In the genomic region with DNA sequence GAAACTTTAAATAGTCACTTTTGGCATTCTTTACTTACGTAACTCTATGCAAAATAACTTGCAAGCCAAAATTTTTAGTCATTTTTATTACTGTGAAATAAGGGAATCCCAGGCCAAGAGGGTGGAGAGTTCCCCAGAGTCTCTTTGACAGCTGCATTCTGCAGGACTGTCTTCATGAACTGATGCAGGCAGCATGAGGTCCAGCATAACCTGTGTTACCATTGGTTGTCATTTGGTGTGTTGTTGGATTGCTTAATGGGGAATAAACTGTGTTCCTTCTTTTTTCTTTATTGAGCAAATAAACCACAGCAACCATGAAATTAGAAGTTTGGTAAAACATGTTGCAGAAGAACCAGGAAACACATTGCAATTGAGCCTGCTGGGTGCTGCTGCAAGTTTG, we compare ENCODE assay signal across 19 cellular contexts. TPM values are rescaled to one million over a fixed set of nuclear protein-coding genes. Genes with fewer than 3 reads are reported as not detected.
DNase-seq lines count a peak whose midpoint lies in the region; ATAC-seq and TF ChIP-seq lines count a peak whose summit lies in the region.
"Had no signal": no experiment of that assay in that cellular context is flagged by ENCODE, and none has a peak within 500 bp of the region (broad histone marks: within the 10 kb centered on the region; RNA-seq: fewer than 3 reads in every experiment).

No MANE protein-coding gene starts in this region.

- H3K27ac Mint-ChIP-seq in activated CD4-positive, alpha-beta T cell treated with anti-CD3 and anti-CD28 coated beads, Interleukin-2, amount 10 ng/mL, durations not matched to agents 24 days and 14 days, result no peak overlapping the region
- H3K27ac Mint-ChIP-seq: effector memory CD8-positive, alpha-beta T cell; T-cell had no signal

- no peak for ATAC-seq in HG03565 (IDR thresholded peaks at IDR 0.05; ENCODE audit: unreplicated experiment)
- ATAC-seq: activated CD4-positive, CD25-positive, alpha-beta regulatory T cell treated with anti-CD3 and anti-CD28 coated beads, Interleukin-2, amount 50 U/mL, for 24 hours; effector memory CD8-positive, alpha-beta T cell; T-cell had no signal

- intact Hi-C loops in activated CD4-positive, alpha-beta T cell treated with anti-CD3 and anti-CD28 coated beads, Interleukin-2, amount 10 ng/mL, durations not matched to agents 24 days and 14 days (cut with micrococcal nuclease), result no loop called here

- no peaks in the 10 kb centered on the region for H3K9me3 Mint-ChIP-seq in activated CD4-positive, alpha-beta T cell treated with anti-CD3 and anti-CD28 coated beads, Interleukin-2, amount 10 ng/mL, durations not matched to agents 24 days and 14 days
- H3K9me3 Mint-ChIP-seq: effector memory CD8-positive, alpha-beta T cell; T-cell had no signal

- no peaks in the 10 kb centered on the region for H3K27me3 ChIP-seq in neutrophil
- H3K27me3 ChIP-seq: cardiac muscle cell, testis had no signal

- TF ChIP-seq CTCF in neutrophil (IDR thresholded peaks at IDR 0.05), result no peak

- no peak overlapping the region for H3K4me3 ChIP-seq in neutrophil (ENCODE audit: low read depth in 1 of 2, low read length in 1 of 2)
- H3K4me3 ChIP-seq: cardiac muscle cell, PC-9, testis had no signal

- peaks cover 19% of the 10 kb centered on the region for H3K27me3 Mint-ChIP-seq in activated CD4-positive, alpha-beta T cell treated with anti-CD3 and anti-CD28 coated beads, Interleukin-2, amount 10 ng/mL, durations not matched to agents 24 days and 14 days

- H3K4me1 ChIP-seq in neutrophil (ENCODE audit: control insufficient read depth in 1 of 2, insufficient read depth in 1 of 2, low read depth in 1 of 2, low read length in 1 of 2), result peaks cover 60 to 69% of the 10 kb centered on the region in 2 experiments
- H3K4me1 ChIP-seq: testis had no signal

- DNase-seq in EL (peak; percentile 37), NOMO-1 treated with DMSO at 0.1 percent for 48 hours (lab: John Stamatoyannopoulos, UW; ENCODE audit: unreplicated experiment) (peak; percentile 86), fibroblast of gingiva (ENCODE audit: low read depth) (peak; percentile 75), medulla oblongata (ENCODE audit: extremely low spot score) (no peak)
- DNase-seq in activated CD4-positive, alpha-beta T cell treated with anti-CD3 and anti-CD28 coated beads, Interleukin-2, amount 10 ng/mL, durations not matched to agents 24 days and 14 days, result no peak
- no peak for DNase-seq in activated CD4-positive, CD25-positive, alpha-beta regulatory T cell (lab: John Stamatoyannopoulos, UW)
- DNase-seq: activated naive CD4-positive, alpha-beta T cell treated with anti-CD3 and anti-CD28 coated beads, Interleukin-2, amount 50 U/mL, for 16 hours; C1 segment of cervical spinal cord; effector memory CD8-positive, alpha-beta T cell; MM.1S; PC-9; T-cell; testis had no signal

- no peaks in the 10 kb centered on the region for H3K36me3 Mint-ChIP-seq in activated CD4-positive, alpha-beta T cell treated with anti-CD3 and anti-CD28 coated beads, Interleukin-2, amount 10 ng/mL, durations not matched to agents 24 days and 14 days (ENCODE audit: low read depth)
- H3K36me3 Mint-ChIP-seq: T-cell had no signal

- peak overlapping the region; percentile 64 for H3K27ac ChIP-seq in neutrophil
- H3K27ac ChIP-seq: cardiac muscle cell, PC-9, testis had no signal

- no peaks in the 10 kb centered on the region for H3K4me1 Mint-ChIP-seq in activated CD4-positive, alpha-beta T cell treated with anti-CD3 and anti-CD28 coated beads, Interleukin-2, amount 10 ng/mL, durations not matched to agents 24 days and 14 days
- H3K4me1 Mint-ChIP-seq: T-cell had no signal

- no peaks in the 10 kb centered on the region for H3K36me3 ChIP-seq in neutrophil
- H3K36me3 ChIP-seq: cardiac muscle cell had no signal

- no peaks in the 10 kb centered on the region for H3K9me3 ChIP-seq in neutrophil
- H3K9me3 ChIP-seq: testis had no signal

- no peak overlapping the region for H3K4me3 Mint-ChIP-seq in activated CD4-positive, alpha-beta T cell treated with anti-CD3 and anti-CD28 coated beads, Interleukin-2, amount 10 ng/mL, durations not matched to agents 24 days and 14 days
- H3K4me3 Mint-ChIP-seq: effector memory CD8-positive, alpha-beta T cell; T-cell had no signal

RNA-seq across cellular contexts. Expression of a gene that starts 24.6 kb away (rescaled TPM):
- total RNA-seq in activated CD4-positive, alpha-beta T cell treated with anti-CD3 and anti-CD28 coated beads, Interleukin-2, amount 10 ng/mL, durations not matched to agents 24 days and 14 days, result not detected in 2 replicates
- total RNA-seq: cardiac muscle cell, Daoy, PC-9, pulmonary artery endothelial cell, T-cell, testis had no signal

RNA-seq across cellular contexts. Expression of a gene that starts 43.8 kb away (rescaled TPM):
- not detected in 2 replicates for total RNA-seq in activated CD4-positive, alpha-beta T cell treated with anti-CD3 and anti-CD28 coated beads, Interleukin-2, amount 10 ng/mL, durations not matched to agents 24 days and 14 days
- total RNA-seq: cardiac muscle cell, Daoy, PC-9, pulmonary artery endothelial cell, T-cell had no signal

RNA-seq across cellular contexts. Expression of a gene that starts 55.8 kb away (rescaled TPM):
- total RNA-seq in activated CD4-positive, alpha-beta T cell treated with anti-CD3 and anti-CD28 coated beads, Interleukin-2, amount 10 ng/mL, durations not matched to agents 24 days and 14 days, result not detected in 2 replicates
- total RNA-seq: cardiac muscle cell, Daoy, PC-9, pulmonary artery endothelial cell, T-cell had no signal

Comparison
In these comparisons a context has a peak if more than half of its experiments do, and no peak if none do; other contexts are left out.
1. DNase-seq: peak in EL (single experiment), NOMO-1 treated with DMSO at 0.1 percent for 48 hours (single experiment) and fibroblast of gingiva (single experiment); none in activated CD4-positive, alpha-beta T cell treated with anti-CD3 and anti-CD28 coated beads, Interleukin-2, amount 10 ng/mL, durations not matched to agents 24 days and 14 days (single experiment), medulla oblongata (single experiment) and activated CD4-positive, CD25-positive, alpha-beta regulatory T cell (0 of 4).